29 cellular contexts compared by ENCODE assay signal in the genomic region with DNA sequence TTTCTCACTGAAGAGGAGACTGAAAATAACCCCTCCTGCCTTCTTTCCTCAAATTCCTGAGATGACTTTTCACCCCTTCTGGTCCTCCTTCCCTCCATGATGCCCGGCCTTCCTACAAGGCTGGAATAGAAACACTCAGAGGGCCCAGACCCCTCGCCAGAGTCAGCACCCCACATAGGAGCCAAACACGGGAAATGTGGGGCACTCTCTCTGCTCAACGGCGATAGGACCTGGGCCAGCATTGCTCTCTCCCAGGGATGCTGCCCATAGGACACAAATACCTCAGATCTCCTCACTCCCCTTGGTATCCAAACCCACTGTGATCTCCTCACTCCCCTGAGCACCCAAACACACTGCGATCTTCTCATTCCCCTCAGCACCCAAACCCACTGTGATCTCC. TPM values are rescaled to one million over a fixed set of nuclear protein-coding genes. Genes with fewer than 3 reads are reported as not detected.
"Had no signal": no experiment of that assay in that cellular context is flagged by ENCODE, and none has a peak within 500 bp of the region (broad histone marks: within the 10 kb centered on the region; RNA-seq: fewer than 3 reads in every experiment).

No MANE protein-coding gene starts in this region.

- H2AFZ ChIP-seq: hepatocyte, parathyroid adenoma had no signal

- H3K9me3 ChIP-seq: heart right ventricle, mucosa of descending colon, right atrium auricular region, stomach, testis, thyroid gland, transverse colon, uterus had no signal

- H3K9ac ChIP-seq: parathyroid adenoma had no signal

- H3K4me3 Mint-ChIP-seq: naive thymus-derived CD4-positive, alpha-beta T cell; natural killer cell treated with Interleukin-12 subunit alpha and Interleukin-12 subunit beta and Interleukin-15 and Interleukin-18, amount 100 ng/mL, for 72 hours; stimulated activated naive B cell treated with anti-CD40 and anti-IgM and Interleukin-4, amounts not matched to agents 10 μg/mL and 1 μg/mL and 100 μg/mL, for 72 hours had no signal

- H3K36me3 Mint-ChIP-seq: naive thymus-derived CD4-positive, alpha-beta T cell; natural killer cell treated with Interleukin-12 subunit alpha and Interleukin-12 subunit beta and Interleukin-15 and Interleukin-18, amount 100 ng/mL, for 72 hours had no signal

- ATAC-seq: heart right ventricle; left cardiac atrium; left lobe of liver; mucosa of descending colon; naive thymus-derived CD4-positive, alpha-beta T cell; natural killer cell treated with Interleukin-12 subunit alpha and Interleukin-12 subunit beta and Interleukin-15 and Interleukin-18, amount 100 ng/mL, for 72 hours; sciatic nerve; stimulated activated naive B cell treated with anti-CD40 and anti-IgM and Interleukin-4, amounts not matched to agents 10 μg/mL and 1 μg/mL and 100 μg/mL, for 72 hours; stimulated activated naive CD8-positive, alpha-beta T cell treated with anti-CD3 and anti-CD28 coated beads, Interleukin-15, Interleukin-2, amounts not matched to agents 100 U/mL and 50 U/mL, for 24 hours had no signal

- H3K27ac Mint-ChIP-seq: naive thymus-derived CD4-positive, alpha-beta T cell; natural killer cell treated with Interleukin-12 subunit alpha and Interleukin-12 subunit beta and Interleukin-15 and Interleukin-18, amount 100 ng/mL, for 72 hours; progenitor cell of endocrine pancreas; stimulated activated naive B cell treated with anti-CD40 and anti-IgM and Interleukin-4, amounts not matched to agents 10 μg/mL and 1 μg/mL and 100 μg/mL, for 72 hours had no signal

- H3K4me2 ChIP-seq: hepatocyte had no signal

- DNase-seq: heart right ventricle; islet precursor cell; kidney glomerular epithelial cell; left cardiac atrium; midbrain; mucosa of descending colon; naive thymus-derived CD4-positive, alpha-beta T cell; stimulated activated CD4-positive, alpha-beta T cell treated with anti-CD3 and anti-CD28 coated beads, Interleukin-12 subunit alpha, Interleukin-12 subunit beta, amount 100 ng/mL, for 4 hours; stimulated activated CD4-positive, alpha-beta T cell treated with anti-CD3 and anti-CD28 coated beads, Interleukin-15, amount 100 ng/mL, for 24 hours; stimulated activated CD4-positive, alpha-beta T cell treated with anti-CD3 and anti-CD28 coated beads, Interleukin-2, amount 100 ng/mL, for 24 hours; stimulated activated CD4-positive, alpha-beta T cell treated with anti-CD3 and anti-CD28 coated beads, Interleukin-4, amount 100 ng/mL, for 1 hour; stimulated activated naive B cell treated with anti-CD40 and anti-IgM and Interleukin-4, amounts not matched to agents 10 μg/mL and 1 μg/mL and 100 μg/mL, for 72 hours; stimulated activated naive CD8-positive, alpha-beta T cell treated with anti-CD3 and anti-CD28 coated beads, Interleukin-15, Interleukin-2, amounts not matched to agents 100 U/mL and 50 U/mL, for 24 hours; stomach; testis; thyroid gland; transverse colon; uterus had no signal

- H3K27ac ChIP-seq: heart right ventricle, hepatocyte, parathyroid adenoma, right atrium auricular region, skin epidermis, stomach, testis, thyroid gland, transverse colon, uterus had no signal

- H3K9me3 Mint-ChIP-seq: naive thymus-derived CD4-positive, alpha-beta T cell; natural killer cell treated with Interleukin-12 subunit alpha and Interleukin-12 subunit beta and Interleukin-15 and Interleukin-18, amount 100 ng/mL, for 72 hours had no signal

- H3K79me2 ChIP-seq: hepatocyte, parathyroid adenoma had no signal

- H3K27me3 ChIP-seq: hepatocyte, right atrium auricular region, testis, thyroid gland, uterus had no signal

- H3K36me3 ChIP-seq: heart right ventricle, right atrium auricular region, stomach, thyroid gland, transverse colon, uterus had no signal

- H3K4me3 ChIP-seq: heart right ventricle, hepatocyte, lung, mucosa of descending colon, right atrium auricular region, skin epidermis, stomach, testis, thyroid gland, transverse colon, uterus had no signal

- H3K4me1 ChIP-seq: heart right ventricle, parathyroid adenoma, right atrium auricular region, stomach, testis, thyroid gland, transverse colon, uterus had no signal

- H3K27me3 Mint-ChIP-seq: progenitor cell of endocrine pancreas had no signal

RNA-seq across cellular contexts. Expression of gene CFAP46, which starts 7.4 kb away (rescaled TPM):
- total RNA-seq: mesenteric fat pad, myocyte, transverse colon had no signal
- polyA plus RNA-seq: naive thymus-derived CD4-positive, alpha-beta T cell had no signal
